Comparison of ENCODE assay signal across 8 cellular contexts in the genomic region with DNA sequence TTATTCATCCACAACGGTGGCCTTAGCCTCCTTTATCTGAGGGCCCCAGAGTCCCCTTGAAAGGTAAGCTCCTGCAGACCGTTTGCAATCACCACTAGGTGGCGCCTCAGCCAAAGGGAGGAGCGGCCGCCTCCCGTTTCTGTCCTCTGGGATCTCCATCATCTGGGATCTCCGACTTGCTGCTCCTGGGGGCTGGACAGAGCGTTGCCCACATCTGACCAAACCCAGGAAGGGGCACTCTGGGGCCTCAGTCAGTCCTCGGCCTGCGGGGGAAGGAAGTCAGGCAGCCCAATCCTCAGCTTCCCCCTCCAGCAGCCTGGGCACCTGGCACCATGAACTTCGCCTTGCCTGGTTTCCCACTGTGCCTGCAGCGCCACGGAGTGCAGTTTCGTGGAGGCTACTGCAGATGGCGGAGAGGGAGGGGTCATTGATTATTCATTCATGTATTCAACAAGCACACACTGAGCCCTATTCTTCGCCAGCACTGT. TPM values are rescaled to one million over a fixed set of nuclear protein-coding genes. Genes with fewer than 3 reads are reported as not detected.
DNase-seq lines count a peak whose midpoint lies in the region; ATAC-seq, FAIRE-seq and TF ChIP-seq lines count a peak whose summit lies in the region.

No MANE protein-coding gene starts in this region.

- TF ChIP-seq CTCF in K562 (IDR thresholded peaks at IDR 0.05 in 2 of 3, conservative IDR thresholded peaks at IDR 0.05 in 1 of 3; ENCODE audit: insufficient read depth in 2 of 3, low read depth in 1 of 3, low read length in 3 of 3), result peak; percentile 80 to 86 (median 82)

- H3K9me3 Mint-ChIP-seq in immature natural killer cell, result no peaks in the 10 kb centered on the region

- peaks cover 0 to 35% of the 10 kb centered on the region in 2 experiments; a peak in 2 of 5 replicates for H3K27me3 ChIP-seq in K562 (ENCODE audit: control insufficient read depth in 2 of 2, insufficient read depth in 2 of 2, low read length in 2 of 2)

- H3K27ac ChIP-seq in K562 (ENCODE audit: extremely low read depth, low read depth, low read length), result no peak overlapping the region

- peak; percentile 75 for FAIRE-seq in K562 (lab: Jason Lieb, UNC)

- H3K36me3 ChIP-seq in K562 (ENCODE audit: control insufficient read depth, insufficient read depth, low read length), result no peaks in the 10 kb centered on the region

- no peaks in the 10 kb centered on the region for H3K9me1 ChIP-seq in K562 (ENCODE audit: control insufficient read depth, insufficient read depth, low read length)

- CTCF ChIA-PET in K562 (lab: Yijun Ruan, JAX; ENCODE audit: low intra/inter-chr PET ratio), result interaction anchor here (1.3 to 2.2 kb wide), 4 partner anchors 9 to 306 kb away, joined by 4 to 12 read pairs (median 8); no protein-coding TSS in a partner anchor

- no peaks in the 10 kb centered on the region for H3K36me3 Mint-ChIP-seq in immature natural killer cell

- H2AFZ ChIP-seq in K562 (ENCODE audit: low read depth, low read length), result no peak overlapping the region

- in situ Hi-C loops in K562 (cut with MboI), result loop anchor here (5.0 kb wide), 2 partner anchors 180 to 400 kb away; no protein-coding TSS in a partner anchor

- no peaks in the 10 kb centered on the region for H3K4me1 Mint-ChIP-seq in immature natural killer cell

- BruUV-seq in K562 (replicated peaks; lab: Mats Ljungman, UMichigan), result no TSS peak

- H4K20me1 ChIP-seq in K562 (replicated peaks; ENCODE audit: control insufficient read depth, insufficient read depth, low read length), result peaks cover 12% of the 10 kb centered on the region; the same call in 1 of the 2 replicates

- no peak for TF ChIP-seq POLR2A in K562 (conservative IDR thresholded peaks at IDR 0.05)

- intact Hi-C loops in K562 (cut with micrococcal nuclease), result loop anchor here (1.0 kb wide), 1 partner anchor 178 kb away; no protein-coding TSS in a partner anchor

- H3K4me3 Mint-ChIP-seq in immature natural killer cell, result no peak overlapping the region

- peaks cover 4 to 5% (median 4%) of the 10 kb centered on the region in 3 donors for H3K27me3 Mint-ChIP-seq in immature natural killer cell (ENCODE audit: low read depth in 3 of 3)

- H3K4me1 ChIP-seq in K562 (replicated peaks in 1 of 2; ENCODE audit: control insufficient read depth in 2 of 2, insufficient read depth in 2 of 2, low read length in 2 of 2), result peaks cover 0 to 2% of the 10 kb centered on the region in 2 experiments; a peak in 1 of 5 replicates

- no peaks in the 10 kb centered on the region for H3K9me3 ChIP-seq in K562 (replicated peaks; ENCODE audit: control insufficient read depth, insufficient read depth, low read depth, low read length)

- H3K4me3 ChIP-seq in K562, result no peak overlapping the region

- peak; percentile 29 for DNase-seq in NK-92 treated with Interleukin-12 subunit alpha and Interleukin-12 subunit beta, amount 100 ng/mL, for 24 hours (lab: John Stamatoyannopoulos, UW)
- DNase-seq in NK-92 (lab: John Stamatoyannopoulos, UW; ENCODE audit: unreplicated experiment) (no peak), NCI-H146 (lab: John Stamatoyannopoulos, UW) (peak; percentile 79), T1000 (lab: John Stamatoyannopoulos, UW) (peak; percentile 15), K562 (ENCODE audit: extremely low read depth in 1 of 4, low spot score in 3 of 4) (peak; percentile 70 to 82 (median 78)), immature natural killer cell (peak; percentile 46 to 62 (median 55))
- peak; percentile 15 to 33 for DNase-seq in stimulated activated CD4-positive, alpha-beta T cell treated with anti-CD3 and anti-CD28 coated beads, Interleukin-1b, Interleukin-23, amount 100 ng/mL, for 1 hour (ENCODE audit: low read depth in 2 of 2)

- POLR2A ChIA-PET in K562 (lab: Yijun Ruan, JAX), result interaction anchor here (0.9 to 1.0 kb wide), 2 partner anchors 8 to 19 kb away, joined by 3 to 4 read pairs; no protein-coding TSS in a partner anchor

- H3K9ac ChIP-seq in K562 (ENCODE audit: insufficient read depth in 1 of 2, low read depth in 2 of 2, low read length in 2 of 2), result no peak overlapping the region

- WGBS in K562 (ENCODE audit: insufficient coverage, low coverage, missing lambda C conversion rate), result 4% methylated on average over 16 of the region's 16 CpGs

- no peaks in the 10 kb centered on the region for H3K79me2 ChIP-seq in K562 (ENCODE audit: control insufficient read depth, insufficient read depth, low read length)

- no peak overlapping the region for H3K27ac Mint-ChIP-seq in immature natural killer cell

- H3K4me2 ChIP-seq in K562 (ENCODE audit: insufficient read depth, low read length), result no peak overlapping the region

- peak; percentile 28 to 73; a peak in 3 of 4 replicates for TF ChIP-seq RAD21 in K562 (CRISPR knock-in tag; conservative IDR thresholded peaks at IDR 0.05 in 1 of 2, IDR thresholded peaks at IDR 0.05 in 1 of 2)

- TF ChIP-seq EP300 in K562 (IDR thresholded peaks at IDR 0.05; ENCODE audit: low read length), result no peak

- ATAC-seq in K562 (peak; percentile 94), HG03571 (IDR thresholded peaks at IDR 0.05; ENCODE audit: unreplicated experiment) (no peak)

TF ChIP-seq in K562, 482 proteins besides CTCF, POLR2A, EP300 and RAD21 (continues in another document):
- TF ChIP-seq CTBP1 (IDR thresholded peaks at IDR 0.05; ENCODE audit: borderline replicate concordance), result peak; percentile 51; the same call in 1 of the 2 replicates

RNA-seq across cellular contexts. Expression of a gene that starts 23.5 kb away (rescaled TPM):
- 2.5 and 10.1 TPM in 2 replicates for total RNA-seq in K562 (2011; cell fraction: chromatin; rRNA removed; ENCODE audit: low replicate concordance)
- total RNA-seq in K562 (2011; cell fraction: nucleolus; rRNA removed), result 2.9 and 5.0 TPM in 2 replicates
- total RNA-seq in K562 (2011; cell fraction: nucleoplasm; rRNA removed), result 4.4 and 8.5 TPM in 2 replicates
- total RNA-seq in K562 (2014; rRNA removed) (0.82 and 1.2 TPM in 2 replicates), K562 (2014; rRNA removed; fragmentation: Illumina TruSeq; extraction: Trizol) (0.25 and 0.32 TPM in 2 replicates), K562 (2015; rRNA removed; fragmentation: Illumina TruSeq; extraction: Trizol) (0.14 and 0.45 TPM in 2 replicates), K562 (2021) (1.4 TPM in 2 replicates)
- polyA plus RNA-seq in K562 (2011; rRNA removed) (2.5 and 3.0 TPM in 2 replicates), K562 (2014; fragmentation: Illumina TruSeq; extraction: Trizol) (0.70 and 1.3 TPM in 2 replicates), K562 (2014; fragmentation: Nextera tagmentation; extraction: Ambion mirVana) (not detected), K562 (2014; rRNA removed) (0.70 and 2.5 TPM in 2 replicates), immature natural killer cell (10 to 100 TPM in 1 of 3 donors, 1 to 10 TPM in 2; 5.0 to 13.6 (median 6.4) TPM)
- 4.0 and 5.6 TPM in 2 replicates for polyA plus RNA-seq in K562 (2011; cell fraction: cytosol; rRNA removed)
- 7.9 and 11.7 TPM in 2 replicates for polyA plus RNA-seq in K562 (2011; cell fraction: nucleus; rRNA removed)
- polyA plus RNA-seq in K562 (2012), result 1.1 and 1.4 TPM in 2 replicates
- polyA minus RNA-seq in K562 (2011; rRNA and poly(A)+ RNA removed), result 2.3 and 3.0 TPM in 2 replicates
- polyA minus RNA-seq in K562 (2011; cell fraction: cytosol; rRNA and poly(A)+ RNA removed), result 3.3 and 5.7 TPM in 2 replicates
- 9.4 and 11.0 TPM in 2 replicates for polyA minus RNA-seq in K562 (2011; cell fraction: nucleus; rRNA and poly(A)+ RNA removed)
